Comparison of ENCODE assay signal across 34 cellular contexts in the genomic region with DNA sequence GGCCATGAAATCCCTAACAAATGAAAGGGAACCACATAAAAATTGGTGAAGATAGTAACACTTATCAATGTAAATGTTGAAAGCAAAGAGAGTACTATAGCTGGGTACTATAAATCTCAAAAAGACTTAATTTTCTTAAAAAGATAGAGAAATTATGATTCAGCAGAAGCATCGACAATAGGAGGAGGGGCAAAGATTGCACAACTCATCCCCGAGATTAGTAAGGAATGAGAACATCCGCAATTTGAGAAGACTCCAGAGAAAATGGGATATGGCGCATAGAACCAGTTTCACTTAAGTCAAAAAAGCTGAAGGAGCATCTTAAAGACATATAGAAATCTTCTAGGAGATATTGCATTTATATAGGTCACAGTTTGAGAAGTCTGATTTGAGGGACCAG.
"Had no signal": no experiment of that assay in that cellular context is flagged by ENCODE, and none has a peak within 500 bp of the region (broad histone marks: within the 10 kb centered on the region; RNA-seq: fewer than 3 reads in every experiment).

No MANE protein-coding gene starts in this region.

- H3K4me1 Mint-ChIP-seq: activated B cell treated with CpG ODN at 0.5 μM for 24 hours; activated CD4-positive, alpha-beta memory T cell treated with anti-CD3 and anti-CD28 coated beads, Interleukin-2, amount 10 ng/mL, durations not matched to agents 7 days and 5 days; activated CD8-positive, alpha-beta memory T cell treated with anti-CD3 and anti-CD28 coated beads, Interleukin-2, amount 10 ng/mL, durations not matched to agents 7 days and 5 days; activated naive CD4-positive, alpha-beta T cell treated with anti-CD3 and anti-CD28 coated beads, Interleukin-2, amount 10 ng/mL, durations not matched to agents 7 days and 5 days; activated naive CD8-positive, alpha-beta T cell treated with anti-CD3 and anti-CD28 coated beads, Interleukin-2, amount 50 U/mL, for 24 hours; central memory CD8-positive, alpha-beta T cell had no signal

- H3K27ac Mint-ChIP-seq: activated B cell treated with CpG ODN at 0.5 μM for 24 hours; activated CD4-positive, alpha-beta memory T cell treated with anti-CD3 and anti-CD28 coated beads, Interleukin-2, amount 10 ng/mL, durations not matched to agents 7 days and 5 days; activated CD8-positive, alpha-beta memory T cell treated with anti-CD3 and anti-CD28 coated beads, Interleukin-2, amount 10 ng/mL, durations not matched to agents 7 days and 5 days; activated naive CD4-positive, alpha-beta T cell treated with anti-CD3 and anti-CD28 coated beads, Interleukin-2, amount 10 ng/mL, durations not matched to agents 7 days and 5 days; activated naive CD8-positive, alpha-beta T cell; activated naive CD8-positive, alpha-beta T cell treated with anti-CD3 and anti-CD28 coated beads, Interleukin-2, amount 50 U/mL, for 24 hours had no signal

- DNase-seq: activated B cell treated with CpG ODN at 0.5 μM for 24 hours; activated CD4-positive, alpha-beta memory T cell treated with anti-CD3 and anti-CD28 coated beads, Interleukin-2, amount 10 ng/mL, durations not matched to agents 7 days and 5 days; activated CD4-positive, alpha-beta T cell treated with anti-CD3 and anti-CD28 coated beads for 4 hours; activated CD4-positive, CD25-positive, alpha-beta regulatory T cell treated with anti-CD3 and anti-CD28 coated beads, Interleukin-2, amount 50 U/mL, for 72 hours; activated CD8-positive, alpha-beta memory T cell treated with anti-CD3 and anti-CD28 coated beads for 24 hours; activated CD8-positive, alpha-beta memory T cell treated with anti-CD3 and anti-CD28 coated beads, Interleukin-2, amount 10 ng/mL, durations not matched to agents 7 days and 5 days; activated CD8-positive, alpha-beta memory T cell treated with anti-CD3 and anti-CD28 coated beads, Interleukin-2, amount 50 U/mL, for 48 hours; activated effector memory CD4-positive, alpha-beta T cell treated with Interleukin-2 at 50 U/mL for 16 hours; activated naive CD4-positive, alpha-beta T cell treated with anti-CD3 and anti-CD28 coated beads, Interleukin-2, amount 10 ng/mL, durations not matched to agents 7 days and 5 days; activated naive CD8-positive, alpha-beta T cell treated with anti-CD3 and anti-CD28 coated beads, Interleukin-2, amount 50 U/mL, for 24 hours; activated T-cell treated with anti-CD3 and anti-CD28 coated beads, Interleukin-2, amount 50 U/mL, for 48 hours; amniotic stem cell; aorta; brain microvascular endothelial cell; MG63; NCI-H1092 treated with DMSO at 0.1 percent for 48 hours; NCI-H1417; NCI-H1930; NCI-H2081 treated with DMSO at 0.1 percent for 48 hours; NCI-H510A; NCI-H526; NCI-H748 treated with DMSO at 0.1 percent for 48 hours; NK-92 treated with Interleukin-12 subunit alpha and Interleukin-12 subunit beta, amount 100 ng/mL, for 24 hours; PC-9; Right ventricle myocardium superior; SW 1271; T-helper 1 cell; T-helper 2 cell; T-helper 9 cell had no signal

- H3K36me3 ChIP-seq: brain microvascular endothelial cell, cardiac muscle cell, MG63 had no signal

- ATAC-seq: activated CD8-positive, alpha-beta memory T cell treated with anti-CD3 and anti-CD28 coated beads, Interleukin-2, amount 10 ng/mL, durations not matched to agents 7 days and 5 days; activated naive CD8-positive, alpha-beta T cell treated with anti-CD3 and anti-CD28 coated beads, Interleukin-2, amount 50 U/mL, for 24 hours; K562 had no signal

- H3K36me3 Mint-ChIP-seq: activated CD8-positive, alpha-beta memory T cell treated with anti-CD3 and anti-CD28 coated beads, Interleukin-2, amount 10 ng/mL, durations not matched to agents 7 days and 5 days; activated naive CD4-positive, alpha-beta T cell treated with anti-CD3 and anti-CD28 coated beads, Interleukin-2, amount 10 ng/mL, durations not matched to agents 7 days and 5 days; activated naive CD8-positive, alpha-beta T cell had no signal

- H3K4me2 ChIP-seq: PC-9 had no signal

- H3K27me3 ChIP-seq: brain microvascular endothelial cell, cardiac muscle cell, MG63 had no signal

- H3K27me3 Mint-ChIP-seq: activated B cell treated with CpG ODN at 0.5 μM for 24 hours; activated CD8-positive, alpha-beta memory T cell treated with anti-CD3 and anti-CD28 coated beads, Interleukin-2, amount 10 ng/mL, durations not matched to agents 7 days and 5 days; activated naive CD4-positive, alpha-beta T cell treated with anti-CD3 and anti-CD28 coated beads, Interleukin-2, amount 10 ng/mL, durations not matched to agents 7 days and 5 days; activated naive CD8-positive, alpha-beta T cell treated with anti-CD3 and anti-CD28 coated beads, Interleukin-2, amount 50 U/mL, for 24 hours; central memory CD8-positive, alpha-beta T cell had no signal

- H3K9me3 Mint-ChIP-seq: activated B cell treated with CpG ODN at 0.5 μM for 24 hours; activated CD4-positive, alpha-beta memory T cell treated with anti-CD3 and anti-CD28 coated beads, Interleukin-2, amount 10 ng/mL, durations not matched to agents 7 days and 5 days; activated naive CD4-positive, alpha-beta T cell treated with anti-CD3 and anti-CD28 coated beads, Interleukin-2, amount 10 ng/mL, durations not matched to agents 7 days and 5 days; activated naive CD8-positive, alpha-beta T cell treated with anti-CD3 and anti-CD28 coated beads, Interleukin-2, amount 50 U/mL, for 24 hours; central memory CD8-positive, alpha-beta T cell had no signal

- H3K27ac ChIP-seq: brain microvascular endothelial cell, cardiac muscle cell, PC-9, VCaP had no signal

- H3K9me3 ChIP-seq: MG63 had no signal

- FAIRE-seq: K562 had no signal

- H2AFZ ChIP-seq: PC-9 had no signal

- H3K4me3 ChIP-seq: cardiac muscle cell, K562, MG63, PC-9 had no signal

- H3K4me3 Mint-ChIP-seq: activated B cell treated with CpG ODN at 0.5 μM for 24 hours; activated CD4-positive, alpha-beta memory T cell treated with anti-CD3 and anti-CD28 coated beads, Interleukin-2, amount 10 ng/mL, durations not matched to agents 7 days and 5 days; activated CD8-positive, alpha-beta memory T cell treated with anti-CD3 and anti-CD28 coated beads, Interleukin-2, amount 10 ng/mL, durations not matched to agents 7 days and 5 days; activated naive CD4-positive, alpha-beta T cell treated with anti-CD3 and anti-CD28 coated beads, Interleukin-2, amount 10 ng/mL, durations not matched to agents 7 days and 5 days; activated naive CD8-positive, alpha-beta T cell; activated naive CD8-positive, alpha-beta T cell treated with anti-CD3 and anti-CD28 coated beads, Interleukin-2, amount 50 U/mL, for 24 hours; central memory CD8-positive, alpha-beta T cell had no signal
